Comparison of ENCODE assay signal across 8 cellular contexts in the genomic region with DNA sequence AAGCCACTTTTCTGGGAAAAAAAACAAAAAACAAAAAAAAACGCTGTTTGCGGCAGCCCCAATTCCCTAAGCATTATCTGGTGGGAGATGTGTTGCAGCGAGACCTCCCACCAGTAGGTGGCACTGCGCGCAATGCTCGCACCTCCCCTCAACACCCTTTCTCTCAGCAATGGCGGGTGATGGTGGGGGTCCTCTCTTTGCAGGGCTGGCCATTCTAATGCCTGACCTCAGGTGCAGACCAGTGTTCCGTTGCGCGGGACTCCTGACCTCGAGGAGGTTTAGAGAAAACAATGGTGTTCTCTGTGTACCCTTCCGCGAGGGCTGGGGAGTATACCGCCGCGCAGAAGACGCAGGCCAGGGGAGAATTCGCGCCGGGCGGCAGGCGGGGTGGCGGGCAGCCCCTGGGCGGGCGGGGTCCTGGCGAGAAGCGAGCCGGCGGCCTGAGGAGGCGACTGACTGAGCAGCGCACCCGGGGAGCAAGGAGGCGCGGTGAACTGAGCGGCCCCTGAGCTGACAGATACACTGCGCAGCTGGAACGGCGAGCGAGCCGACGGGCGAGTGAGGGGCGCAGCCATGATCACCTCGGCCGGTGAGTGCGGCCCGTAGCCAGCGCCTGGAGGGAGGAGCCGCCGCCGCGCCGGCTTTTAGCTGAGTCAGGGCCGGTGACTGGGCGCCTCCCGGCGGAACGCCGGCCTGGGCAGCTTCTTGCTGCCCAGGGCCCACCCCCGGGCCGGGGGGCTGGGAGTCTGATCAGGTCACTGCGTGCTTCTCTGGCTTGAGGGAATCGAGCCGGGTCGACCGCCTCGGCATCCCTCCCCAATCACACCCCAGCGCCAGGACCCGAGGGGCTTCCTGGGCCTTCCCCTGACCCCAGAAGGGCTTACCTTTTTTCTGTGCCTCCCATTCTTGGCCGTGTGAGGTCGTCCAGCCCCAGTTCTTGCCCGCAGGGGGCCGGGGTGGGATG. TPM values are rescaled to one million over a fixed set of nuclear protein-coding genes. Genes with fewer than 3 reads are reported as not detected.
DNase-seq lines count a peak whose midpoint lies in the region; ATAC-seq lines count a peak whose summit lies in the region.

A gene (plus strand): TSS at position 415 of the 964 bp plus-strand sequence. CDS start 159 bp downstream, at position 574.

- no peaks in the 10 kb centered on the region for H3K27me3 ChIP-seq in mononuclear cell (ENCODE audit: insufficient read depth, low read length)

- H3K4me3 ChIP-seq in mononuclear cell (ENCODE audit: low read length) = peak within 1 kb of the TSS; percentile 91

- DNase-seq in DMS153 (lab: John Stamatoyannopoulos, UW) (peak; percentile 72), HuH-7.5 (ENCODE audit: low spot score) (peak; percentile 84), OCI-M1 (lab: John Stamatoyannopoulos, UW) (peak; percentile 96), activated T-cell treated with anti-CD3 and anti-CD28 coated beads for 24 hours (ENCODE audit: low read depth) (peak; percentile 92), epidermal melanocyte (ENCODE audit: insufficient read length, low spot score) (peak; percentile 77)
- peak; percentile 88 to 90 for DNase-seq in stimulated activated CD8-positive, alpha-beta memory T cell treated with anti-CD3 and anti-CD28 coated beads, Interleukin-4, amount 100 ng/mL, for 1 hour (ENCODE audit: low read depth in 2 of 2, low spot score in 1 of 2)

- peak; percentile 68 for ATAC-seq in GM21526 (IDR thresholded peaks at IDR 0.05; ENCODE audit: low FRiP score, unreplicated experiment)

- peaks cover 39% of the 10 kb centered on the region for H3K4me1 ChIP-seq in mononuclear cell (ENCODE audit: insufficient read depth, low read length)

- H3K9me3 ChIP-seq in mononuclear cell (ENCODE audit: low read depth, low read length) = no peaks in the 10 kb centered on the region

RNA-seq across cellular contexts. Expression of the gene that starts here (rescaled TPM):
- 40.3 TPM for total RNA-seq in mononuclear cell

Comparison
In these comparisons a context has a peak if more than half of its experiments do, and no peak if none do; other contexts are left out.
1. Peak in every context shown above with its lines: DNase-seq, ATAC-seq and H3K4me3 ChIP-seq.